ENCODE assay signal across 1 cellular context in the genomic region with DNA sequence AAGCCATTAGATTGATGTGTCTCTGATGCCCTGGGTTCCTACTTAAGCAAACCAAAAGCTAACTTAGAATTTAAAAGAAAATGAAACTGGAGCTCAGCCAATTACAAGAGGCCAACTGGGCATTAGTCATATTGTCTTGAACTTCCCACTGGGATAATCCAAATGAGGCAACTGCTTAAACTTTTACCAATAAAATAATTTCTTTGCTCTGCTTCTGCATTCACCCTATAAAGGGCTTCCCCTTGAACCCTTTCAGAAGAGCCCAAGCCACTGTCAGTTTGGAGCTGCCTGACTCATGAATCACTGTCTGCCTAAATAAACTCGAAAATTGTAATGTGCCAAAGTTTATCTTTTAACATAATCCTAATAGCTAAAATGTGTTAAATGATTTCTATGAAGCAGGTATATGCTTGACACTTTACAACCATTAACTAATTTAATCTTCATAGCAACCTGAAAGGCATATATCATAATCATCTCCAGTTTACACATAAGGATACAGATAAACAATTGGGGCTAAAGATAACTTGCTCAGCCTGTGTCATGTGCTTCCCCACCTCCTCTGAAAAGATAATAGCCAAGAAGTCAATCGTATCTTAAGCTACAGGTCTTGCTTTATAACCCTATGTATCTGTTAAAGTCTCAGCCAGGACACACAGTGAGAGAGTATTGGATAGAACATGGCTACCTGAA.
TF ChIP-seq lines count a peak whose summit lies in the region.

No MANE protein-coding gene starts in this region.

TF ChIP-seq in K562, 482 proteins besides CTCF, POLR2A, EP300 and RAD21 (continued from another document):
- TF ChIP-seq, protein P1, sequence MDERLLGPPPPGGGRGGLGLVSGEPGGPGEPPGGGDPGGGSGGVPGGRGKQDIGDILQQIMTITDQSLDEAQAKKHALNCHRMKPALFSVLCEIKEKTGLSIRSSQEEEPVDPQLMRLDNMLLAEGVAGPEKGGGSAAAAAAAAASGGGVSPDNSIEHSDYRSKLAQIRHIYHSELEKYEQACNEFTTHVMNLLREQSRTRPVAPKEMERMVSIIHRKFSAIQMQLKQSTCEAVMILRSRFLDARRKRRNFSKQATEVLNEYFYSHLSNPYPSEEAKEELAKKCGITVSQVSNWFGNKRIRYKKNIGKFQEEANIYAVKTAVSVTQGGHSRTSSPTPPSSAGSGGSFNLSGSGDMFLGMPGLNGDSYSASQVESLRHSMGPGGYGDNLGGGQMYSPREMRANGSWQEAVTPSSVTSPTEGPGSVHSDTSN (CRISPR knock-in tag; IDR thresholded peaks at IDR 0.05; ENCODE audit: low read depth): no peak
- TF ChIP-seq, protein P1 (tag; conservative IDR thresholded peaks at IDR 0.05; ENCODE audit: low read depth): 0 out of 2 replicates have a peak, but pooled peaks have one; percentile 41
- TF ChIP-seq ARID1B (IDR thresholded peaks at IDR 0.05): peak; percentile 57; the same call in 1 of the 2 replicates
- TF ChIP-seq FOSL1 (tag; conservative IDR thresholded peaks at IDR 0.05): peak; percentile 67
- peak; percentile 60 for TF ChIP-seq ADNP (tag; IDR thresholded peaks at IDR 0.05)
- peak; percentile 27; the same call in 1 of the 2 replicates for TF ChIP-seq BHLHE40 (IDR thresholded peaks at IDR 0.05; ENCODE audit: low read length)
- TF ChIP-seq ZNF253 (CRISPR knock-in tag; conservative IDR thresholded peaks at IDR 0.05): no peak
- TF ChIP-seq, protein P2, sequence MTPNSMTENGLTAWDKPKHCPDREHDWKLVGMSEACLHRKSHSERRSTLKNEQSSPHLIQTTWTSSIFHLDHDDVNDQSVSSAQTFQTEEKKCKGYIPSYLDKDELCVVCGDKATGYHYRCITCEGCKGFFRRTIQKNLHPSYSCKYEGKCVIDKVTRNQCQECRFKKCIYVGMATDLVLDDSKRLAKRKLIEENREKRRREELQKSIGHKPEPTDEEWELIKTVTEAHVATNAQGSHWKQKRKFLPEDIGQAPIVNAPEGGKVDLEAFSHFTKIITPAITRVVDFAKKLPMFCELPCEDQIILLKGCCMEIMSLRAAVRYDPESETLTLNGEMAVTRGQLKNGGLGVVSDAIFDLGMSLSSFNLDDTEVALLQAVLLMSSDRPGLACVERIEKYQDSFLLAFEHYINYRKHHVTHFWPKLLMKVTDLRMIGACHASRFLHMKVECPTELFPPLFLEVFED (CRISPR knock-in tag; conservative IDR thresholded peaks at IDR 0.05): no peak
- peak; percentile 81 for TF ChIP-seq SOX6 (IDR thresholded peaks at IDR 0.05)
- TF ChIP-seq, protein P3, sequence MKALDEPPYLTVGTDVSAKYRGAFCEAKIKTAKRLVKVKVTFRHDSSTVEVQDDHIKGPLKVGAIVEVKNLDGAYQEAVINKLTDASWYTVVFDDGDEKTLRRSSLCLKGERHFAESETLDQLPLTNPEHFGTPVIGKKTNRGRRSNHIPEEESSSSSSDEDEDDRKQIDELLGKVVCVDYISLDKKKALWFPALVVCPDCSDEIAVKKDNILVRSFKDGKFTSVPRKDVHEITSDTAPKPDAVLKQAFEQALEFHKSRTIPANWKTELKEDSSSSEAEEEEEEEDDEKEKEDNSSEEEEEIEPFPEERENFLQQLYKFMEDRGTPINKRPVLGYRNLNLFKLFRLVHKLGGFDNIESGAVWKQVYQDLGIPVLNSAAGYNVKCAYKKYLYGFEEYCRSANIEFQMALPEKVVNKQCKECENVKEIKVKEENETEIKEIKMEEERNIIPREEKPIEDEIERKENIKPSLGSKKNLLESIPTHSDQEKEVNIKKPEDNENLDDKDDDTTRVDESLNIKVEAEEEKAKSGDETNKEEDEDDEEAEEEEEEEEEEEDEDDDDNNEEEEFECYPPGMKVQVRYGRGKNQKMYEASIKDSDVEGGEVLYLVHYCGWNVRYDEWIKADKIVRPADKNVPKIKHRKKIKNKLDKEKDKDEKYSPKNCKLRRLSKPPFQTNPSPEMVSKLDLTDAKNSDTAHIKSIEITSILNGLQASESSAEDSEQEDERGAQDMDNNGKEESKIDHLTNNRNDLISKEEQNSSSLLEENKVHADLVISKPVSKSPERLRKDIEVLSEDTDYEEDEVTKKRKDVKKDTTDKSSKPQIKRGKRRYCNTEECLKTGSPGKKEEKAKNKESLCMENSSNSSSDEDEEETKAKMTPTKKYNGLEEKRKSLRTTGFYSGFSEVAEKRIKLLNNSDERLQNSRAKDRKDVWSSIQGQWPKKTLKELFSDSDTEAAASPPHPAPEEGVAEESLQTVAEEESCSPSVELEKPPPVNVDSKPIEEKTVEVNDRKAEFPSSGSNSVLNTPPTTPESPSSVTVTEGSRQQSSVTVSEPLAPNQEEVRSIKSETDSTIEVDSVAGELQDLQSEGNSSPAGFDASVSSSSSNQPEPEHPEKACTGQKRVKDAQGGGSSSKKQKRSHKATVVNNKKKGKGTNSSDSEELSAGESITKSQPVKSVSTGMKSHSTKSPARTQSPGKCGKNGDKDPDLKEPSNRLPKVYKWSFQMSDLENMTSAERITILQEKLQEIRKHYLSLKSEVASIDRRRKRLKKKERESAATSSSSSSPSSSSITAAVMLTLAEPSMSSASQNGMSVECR (CRISPR knock-in tag; IDR thresholded peaks at IDR 0.05): no peak
- TF ChIP-seq, protein P4, sequence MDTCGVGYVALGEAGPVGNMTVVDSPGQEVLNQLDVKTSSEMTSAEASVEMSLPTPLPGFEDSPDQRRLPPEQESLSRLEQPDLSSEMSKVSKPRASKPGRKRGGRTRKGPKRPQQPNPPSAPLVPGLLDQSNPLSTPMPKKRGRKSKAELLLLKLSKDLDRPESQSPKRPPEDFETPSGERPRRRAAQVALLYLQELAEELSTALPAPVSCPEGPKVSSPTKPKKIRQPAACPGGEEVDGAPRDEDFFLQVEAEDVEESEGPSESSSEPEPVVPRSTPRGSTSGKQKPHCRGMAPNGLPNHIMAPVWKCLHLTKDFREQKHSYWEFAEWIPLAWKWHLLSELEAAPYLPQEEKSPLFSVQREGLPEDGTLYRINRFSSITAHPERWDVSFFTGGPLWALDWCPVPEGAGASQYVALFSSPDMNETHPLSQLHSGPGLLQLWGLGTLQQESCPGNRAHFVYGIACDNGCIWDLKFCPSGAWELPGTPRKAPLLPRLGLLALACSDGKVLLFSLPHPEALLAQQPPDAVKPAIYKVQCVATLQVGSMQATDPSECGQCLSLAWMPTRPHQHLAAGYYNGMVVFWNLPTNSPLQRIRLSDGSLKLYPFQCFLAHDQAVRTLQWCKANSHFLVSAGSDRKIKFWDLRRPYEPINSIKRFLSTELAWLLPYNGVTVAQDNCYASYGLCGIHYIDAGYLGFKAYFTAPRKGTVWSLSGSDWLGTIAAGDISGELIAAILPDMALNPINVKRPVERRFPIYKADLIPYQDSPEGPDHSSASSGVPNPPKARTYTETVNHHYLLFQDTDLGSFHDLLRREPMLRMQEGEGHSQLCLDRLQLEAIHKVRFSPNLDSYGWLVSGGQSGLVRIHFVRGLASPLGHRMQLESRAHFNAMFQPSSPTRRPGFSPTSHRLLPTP (IDR thresholded peaks at IDR 0.05; ENCODE audit: borderline replicate concordance, extremely low read depth, insufficient read length): no peak
- peak; percentile 42 for TF ChIP-seq TAL1 (IDR thresholded peaks at IDR 0.05)
